In genomic region chr1:112501810-112502641, GRCh38 we compare ENCODE assay signal across 8 cellular contexts. TPM values are rescaled to one million over a fixed set of nuclear protein-coding genes. Genes with fewer than 3 reads are reported as not detected.
A peak's percentile ranks its signal among the peaks of the same experiment; 100 is the strongest.
DNase-seq lines count a peak whose midpoint lies in the region; ATAC-seq and TF ChIP-seq lines count a peak whose summit lies in the region.

No MANE protein-coding gene starts in this region.

- H3K4me3 Mint-ChIP-seq in activated T-helper 1 cell treated with anti-CD3 and anti-CD28 coated beads, Interleukin-12 subunit alpha, Interleukin-12 subunit beta, Interleukin-2, Interleukin-4 antibody, amounts not matched to agents 30 ng/mL and 10 ng/mL and 1 ng/mL, durations not matched to agents 14 hours and 24 hours and 36 hours: peak overlapping the region; percentile 63
- peak overlapping the region; percentile 70 to 78 for H3K4me3 Mint-ChIP-seq in stimulated activated naive CD8-positive, alpha-beta T cell treated with anti-CD3 and anti-CD28 coated beads, Interleukin-15, amount 100 ng/mL, for 72 hours

- H3K9me3 ChIP-seq in fibroblast of lung (ENCODE audit: control insufficient read depth, insufficient read depth, low read depth, low read length): no peaks in the 10 kb centered on the region

- H3K9ac ChIP-seq in fibroblast of lung (ENCODE audit: insufficient read depth, low read length): peak overlapping the region; percentile 50

- no peaks in the 10 kb centered on the region for H3K36me3 ChIP-seq in fibroblast of lung (ENCODE audit: control insufficient read depth, insufficient read depth, low read length)

- H3K79me2 ChIP-seq in fibroblast of lung (ENCODE audit: control insufficient read depth, insufficient read depth, low read length): no peaks in the 10 kb centered on the region

- H3K4me1 Mint-ChIP-seq in activated T-helper 1 cell treated with anti-CD3 and anti-CD28 coated beads, Interleukin-12 subunit alpha, Interleukin-12 subunit beta, Interleukin-2, Interleukin-4 antibody, amounts not matched to agents 30 ng/mL and 10 ng/mL and 1 ng/mL, durations not matched to agents 14 hours and 24 hours and 36 hours (ENCODE audit: low read depth): peaks cover 5% of the 10 kb centered on the region
- H3K4me1 Mint-ChIP-seq in stimulated activated naive CD8-positive, alpha-beta T cell treated with anti-CD3 and anti-CD28 coated beads, Interleukin-15, amount 100 ng/mL, for 72 hours: peaks cover 6% of the 10 kb centered on the region

- no peak overlapping the region for H3K27ac Mint-ChIP-seq in activated T-helper 1 cell treated with anti-CD3 and anti-CD28 coated beads, Interleukin-12 subunit alpha, Interleukin-12 subunit beta, Interleukin-2, Interleukin-4 antibody, amounts not matched to agents 30 ng/mL and 10 ng/mL and 1 ng/mL, durations not matched to agents 14 hours and 24 hours and 36 hours
- H3K27ac Mint-ChIP-seq in stimulated activated naive CD8-positive, alpha-beta T cell treated with anti-CD3 and anti-CD28 coated beads, Interleukin-15, amount 100 ng/mL, for 72 hours: no peak overlapping the region

- peak overlapping the region; percentile 80 for H2AFZ ChIP-seq in fibroblast of lung (ENCODE audit: low read length)

- H3K27me3 Mint-ChIP-seq in activated T-helper 1 cell treated with anti-CD3 and anti-CD28 coated beads, Interleukin-12 subunit alpha, Interleukin-12 subunit beta, Interleukin-2, Interleukin-4 antibody, amounts not matched to agents 30 ng/mL and 10 ng/mL and 1 ng/mL, durations not matched to agents 14 hours and 24 hours and 36 hours (ENCODE audit: insufficient read depth): peaks cover 62% of the 10 kb centered on the region
- peaks cover 80% of the 10 kb centered on the region for H3K27me3 Mint-ChIP-seq in stimulated activated naive CD8-positive, alpha-beta T cell treated with anti-CD3 and anti-CD28 coated beads, Interleukin-15, amount 100 ng/mL, for 72 hours

- no peaks in the 10 kb centered on the region for H3K36me3 Mint-ChIP-seq in activated T-helper 1 cell treated with anti-CD3 and anti-CD28 coated beads, Interleukin-12 subunit alpha, Interleukin-12 subunit beta, Interleukin-2, Interleukin-4 antibody, amounts not matched to agents 30 ng/mL and 10 ng/mL and 1 ng/mL, durations not matched to agents 14 hours and 24 hours and 36 hours (ENCODE audit: low read depth)

- intact Hi-C loops in activated T-helper 1 cell treated with anti-CD3 and anti-CD28 coated beads, Interleukin-12 subunit alpha, Interleukin-12 subunit beta, Interleukin-2, Interleukin-4 antibody, amounts not matched to agents 30 ng/mL and 10 ng/mL and 1 ng/mL, durations not matched to agents 14 hours and 24 hours and 36 hours (cut with micrococcal nuclease): loop anchor here (1.0 to 10.0 kb wide), 4 partner anchors 35 to 205 kb away; partner anchors contain the start of genes MOV10 and RHOC

- TF ChIP-seq CTCF in fibroblast of lung (conservative IDR thresholded peaks at IDR 0.05 in 1 of 2, IDR thresholded peaks at IDR 0.05 in 1 of 2; ENCODE audit: low read depth in 1 of 2, low read length in 2 of 2): peak; percentile 79 to 87

- DNase-seq in DMS53 treated with DMSO at 0.1 percent for 48 hours (lab: John Stamatoyannopoulos, UW; ENCODE audit: unreplicated experiment) (peak; percentile 38), OCI-M1 (lab: John Stamatoyannopoulos, UW) (peak; percentile 55), fibroblast of lung (ENCODE audit: low read depth in 2 of 2) (peak; percentile 62 to 71), myocyte (ENCODE audit: low read depth) (peak; percentile 79)
- DNase-seq in activated T-helper 1 cell treated with anti-CD3 and anti-CD28 coated beads, Interleukin-12 subunit alpha, Interleukin-12 subunit beta, Interleukin-2, Interleukin-4 antibody, amounts not matched to agents 30 ng/mL and 10 ng/mL and 1 ng/mL, durations not matched to agents 14 hours and 24 hours and 36 hours (ENCODE audit: low spot score): peak; percentile 33
- DNase-seq in stimulated activated naive CD8-positive, alpha-beta T cell treated with anti-CD3 and anti-CD28 coated beads, Interleukin-15, amount 100 ng/mL, for 72 hours: peak; percentile 45 to 63

- ATAC-seq in HG02759 (IDR thresholded peaks at IDR 0.05; ENCODE audit: unreplicated experiment) (peak; percentile 59), HG02981 (IDR thresholded peaks at IDR 0.05; ENCODE audit: unreplicated experiment) (no peak)
- ATAC-seq in stimulated activated naive CD8-positive, alpha-beta T cell treated with anti-CD3 and anti-CD28 coated beads, Interleukin-15, amount 100 ng/mL, for 72 hours: peak; percentile 64

- H4K20me1 ChIP-seq in fibroblast of lung (ENCODE audit: control insufficient read depth, extremely low read depth, insufficient read depth, low read length): no peaks in the 10 kb centered on the region

- H3K27me3 ChIP-seq in fibroblast of lung (ENCODE audit: control insufficient read depth, insufficient read depth, low read length): peaks cover 13% of the 10 kb centered on the region

- peak overlapping the region; percentile 88 for H3K4me2 ChIP-seq in fibroblast of lung (ENCODE audit: extremely low read depth, insufficient read depth, low read length)

- H3K9me3 Mint-ChIP-seq in activated T-helper 1 cell treated with anti-CD3 and anti-CD28 coated beads, Interleukin-12 subunit alpha, Interleukin-12 subunit beta, Interleukin-2, Interleukin-4 antibody, amounts not matched to agents 30 ng/mL and 10 ng/mL and 1 ng/mL, durations not matched to agents 14 hours and 24 hours and 36 hours: no peaks in the 10 kb centered on the region
- H3K9me3 Mint-ChIP-seq in stimulated activated naive CD8-positive, alpha-beta T cell treated with anti-CD3 and anti-CD28 coated beads, Interleukin-15, amount 100 ng/mL, for 72 hours: no peaks in the 10 kb centered on the region

- peaks cover 2% of the 10 kb centered on the region for H3K4me1 ChIP-seq in fibroblast of lung (ENCODE audit: control insufficient read depth, extremely low read depth, insufficient read depth, low read length)

- H3K4me3 ChIP-seq in fibroblast of lung (replicated peaks in 1 of 4; ENCODE audit: control extremely low read depth in 1 of 4, insufficient read depth in 1 of 4, low read depth in 3 of 4, low read length in 4 of 4): peak overlapping the region; percentile 37 to 71 (median 62)

- H3K27ac ChIP-seq in fibroblast of lung (ENCODE audit: insufficient read depth, low read length): no peak overlapping the region

RNA-seq across cellular contexts. Expression of gene WNT2B, which starts 6.7 kb away (rescaled TPM):
- 0.05 and 0.10 TPM in 2 replicates for total RNA-seq in activated T-helper 1 cell treated with anti-CD3 and anti-CD28 coated beads, Interleukin-12 subunit alpha, Interleukin-12 subunit beta, Interleukin-2, Interleukin-4 antibody, amounts not matched to agents 30 ng/mL and 10 ng/mL and 1 ng/mL, durations not matched to agents 14 hours and 24 hours and 36 hours
- 1.5 and 3.5 TPM in 2 replicates for total RNA-seq in fibroblast of lung
- polyA plus RNA-seq in fibroblast of lung: 1.3 and 2.0 TPM in 2 replicates
- 1.7 and 1.9 TPM in 2 replicates for polyA plus RNA-seq in fibroblast of lung (2012)
- 2.5 and 2.8 TPM in 2 replicates for polyA minus RNA-seq in fibroblast of lung (ENCODE audit: low replicate concordance)
- 0.31 and 0.67 TPM in 2 replicates for total RNA-seq in myocyte
- 0.61 TPM for polyA plus RNA-seq in myocyte (2012)
